ENCODE assay signal across 24 cellular contexts in genomic region chr5:149156435-149157083, GRCh38. TPM values are rescaled to one million over a fixed set of nuclear protein-coding genes. Genes with fewer than 3 reads are reported as not detected.
DNase-seq lines count a peak whose midpoint lies in the region; ATAC-seq and TF ChIP-seq lines count a peak whose summit lies in the region.
"Had no signal": no experiment of that assay in that cellular context is flagged by ENCODE, and none has a peak within 500 bp of the region (broad histone marks: within the 10 kb centered on the region; RNA-seq: fewer than 3 reads in every experiment).

No MANE protein-coding gene starts in this region.

- peak; percentile 74 for ATAC-seq in activated CD4-positive, alpha-beta T cell treated with anti-CD3 and anti-CD28 coated beads for 36 hours
- ATAC-seq in GM19463 (IDR thresholded peaks at IDR 0.05; ENCODE audit: unreplicated experiment): peak; percentile 42
- ATAC-seq in heart right ventricle: peak in 3 of 8 donors; percentile 20 to 58 (median 44)
- ATAC-seq in GM19455 (IDR thresholded peaks at IDR 0.05; ENCODE audit: unreplicated experiment): no peak
- ATAC-seq: left lung; naive thymus-derived CD8-positive, alpha-beta T cell; PC-3 had no signal

- POLR2A ChIA-PET in activated CD4-positive, alpha-beta T cell treated with anti-CD3 and anti-CD28 coated beads for 36 hours (lab: Charles Lee): no interaction called here

- in situ Hi-C loops in ACHN (cut with HindIII; ENCODE audit: low pct_ligation_motif_present, low pct_unique_long_range_greater_than_20kb, low sequenced_read_pairs): no loop called here

- no peak overlapping the region for H3K27ac Mint-ChIP-seq in activated CD4-positive, alpha-beta T cell treated with anti-CD3 and anti-CD28 coated beads for 36 hours
- H3K27ac Mint-ChIP-seq: activated naive CD8-positive, alpha-beta T cell; activated T-helper 2 cell treated with anti-CD3 and anti-CD28 coated beads, Interferon-gamma antibody, Interleukin-2, Interleukin-4, amounts not matched to agents 10 μg/mL and 5 μg/mL and 100 μg/mL, durations not matched to agents 14 hours and 24 hours and 36 hours; naive thymus-derived CD8-positive, alpha-beta T cell had no signal

- DNase-seq in activated CD4-positive, alpha-beta T cell treated with anti-CD3 and anti-CD28 coated beads for 36 hours: no peak
- DNase-seq in activated CD4-positive, alpha-beta T cell treated with anti-CD3 and anti-CD28 coated beads for 4 hours: no peak
- DNase-seq in heart right ventricle (no peak), ACHN (no peak)
- DNase-seq: GDM1; left lung; midbrain; naive thymus-derived CD8-positive, alpha-beta T cell; NK-92 treated with Interleukin-12 subunit alpha and Interleukin-12 subunit beta, amount 100 ng/mL, for 24 hours; nucleus accumbens; PC-3; T1000; tibial artery; WERI-Rb-1 had no signal

- H3K4me1 Mint-ChIP-seq in activated CD4-positive, alpha-beta T cell treated with anti-CD3 and anti-CD28 coated beads for 36 hours: peaks cover 2% of the 10 kb centered on the region
- H3K4me1 Mint-ChIP-seq: naive thymus-derived CD8-positive, alpha-beta T cell had no signal

- H3K4me3 Mint-ChIP-seq in activated CD4-positive, alpha-beta T cell treated with anti-CD3 and anti-CD28 coated beads for 36 hours: no peak overlapping the region
- H3K4me3 Mint-ChIP-seq: activated naive CD8-positive, alpha-beta T cell; naive thymus-derived CD8-positive, alpha-beta T cell had no signal

- no peak overlapping the region for H3K9ac ChIP-seq in skeletal muscle tissue (ENCODE audit: low read depth in 1 of 3, low read length in 3 of 3)
- H3K9ac ChIP-seq: KMS-11 had no signal

- H3K27me3 Mint-ChIP-seq in activated CD4-positive, alpha-beta T cell treated with anti-CD3 and anti-CD28 coated beads for 36 hours: no peaks in the 10 kb centered on the region

- H3K27ac ChIP-seq in heart right ventricle (peak overlapping the region; percentile 56 to 94 (median 88)), skeletal muscle tissue (ENCODE audit: low read depth, low read length) (peak overlapping the region; percentile 94)
- H3K27ac ChIP-seq: ascending aorta, esophagus muscularis mucosa, KMS-11, left lung, skin epidermis, tibial artery, WERI-Rb-1 had no signal

- CTCF ChIA-PET in activated CD4-positive, alpha-beta T cell treated with anti-CD3 and anti-CD28 coated beads for 36 hours (lab: Charles Lee): interaction anchor here (1.0 kb wide), 1 partner anchor 108 kb away, joined by 3 read pairs; no protein-coding TSS in a partner anchor

- H3K36me3 Mint-ChIP-seq in activated CD4-positive, alpha-beta T cell treated with anti-CD3 and anti-CD28 coated beads for 36 hours (ENCODE audit: low read depth): no peaks in the 10 kb centered on the region
- H3K36me3 Mint-ChIP-seq: activated naive CD8-positive, alpha-beta T cell; naive thymus-derived CD8-positive, alpha-beta T cell had no signal

- intact Hi-C loops in activated CD4-positive, alpha-beta T cell treated with anti-CD3 and anti-CD28 coated beads for 36 hours (cut with DNase I, micrococcal nuclease): no loop called here
- intact Hi-C loops in heart right ventricle (cut with DNase I): no loop called here

- no peak for TF ChIP-seq CTCF in heart right ventricle (IDR thresholded peaks at IDR 0.05)

- H3K4me3 ChIP-seq in heart right ventricle (no peak overlapping the region), skeletal muscle tissue (ENCODE audit: low read length in 3 of 3) (no peak overlapping the region)
- H3K4me3 ChIP-seq: ascending aorta, cardiac muscle cell, esophagus muscularis mucosa, left lung, skin epidermis, tibial artery had no signal

- no peaks in the 10 kb centered on the region for H3K27me3 ChIP-seq in heart right ventricle
- H3K27me3 ChIP-seq in skeletal muscle tissue (ENCODE audit: control insufficient read depth in 3 of 3, insufficient read depth in 3 of 3, low read length in 3 of 3): no peaks in the 10 kb centered on the region
- H3K27me3 ChIP-seq: ascending aorta, cardiac muscle cell, esophagus muscularis mucosa, left lung, tibial artery had no signal

- H3K36me3 ChIP-seq in heart right ventricle: no peaks in the 10 kb centered on the region
- H3K36me3 ChIP-seq in skeletal muscle tissue (ENCODE audit: control insufficient read depth in 3 of 3, insufficient read depth in 3 of 3, low read length in 3 of 3): no peaks in the 10 kb centered on the region
- H3K36me3 ChIP-seq: ascending aorta, cardiac muscle cell, esophagus muscularis mucosa, left lung, tibial artery, WERI-Rb-1 had no signal

- WGBS in heart right ventricle, 2 donors: 65 to 71% methylated on average over 4 of the region's 4 CpGs

- H3K9me3 ChIP-seq in heart right ventricle (no peaks in the 10 kb centered on the region), skeletal muscle tissue (ENCODE audit: control insufficient read depth in 3 of 3, low read length in 3 of 3) (no peaks in the 10 kb centered on the region)
- H3K9me3 ChIP-seq: ascending aorta, esophagus muscularis mucosa, left lung, tibial artery had no signal

- H3K4me1 ChIP-seq in heart right ventricle: peaks cover 18 to 100% (median 93%) of the 10 kb centered on the region in 9 donors
- peaks cover 53 to 61% (median 61%) of the 10 kb centered on the region in 3 donors for H3K4me1 ChIP-seq in skeletal muscle tissue (ENCODE audit: control insufficient read depth in 3 of 3, insufficient read depth in 3 of 3, low read length in 3 of 3)

- no peaks in the 10 kb centered on the region for H3K9me3 Mint-ChIP-seq in activated CD4-positive, alpha-beta T cell treated with anti-CD3 and anti-CD28 coated beads for 36 hours (ENCODE audit: low read depth)
- H3K9me3 Mint-ChIP-seq: activated T-helper 2 cell treated with anti-CD3 and anti-CD28 coated beads, Interferon-gamma antibody, Interleukin-2, Interleukin-4, amounts not matched to agents 10 μg/mL and 5 μg/mL and 100 μg/mL, durations not matched to agents 14 hours and 24 hours and 36 hours; naive thymus-derived CD8-positive, alpha-beta T cell had no signal

RNA-seq across cellular contexts. Expression of gene ABLIM3, which starts 15.3 kb away (rescaled TPM):
- under 1 TPM in 1 of 2 experiments, not detected in 1; 0.07 TPM for total RNA-seq in activated CD4-positive, alpha-beta T cell treated with anti-CD3 and anti-CD28 coated beads for 36 hours
- 100 to 1,000 TPM in 7 of 10 donors, 10 to 100 TPM in 3; 66.8 to 189 (median 106) TPM for total RNA-seq in heart right ventricle
- 10 to 100 TPM; 53.6 to 54.1 TPM for polyA plus RNA-seq in heart right ventricle
- total RNA-seq in skeletal muscle tissue: 15.1 TPM
- total RNA-seq: activated T-helper 2 cell treated with anti-CD3 and anti-CD28 coated beads, Interferon-gamma antibody, Interleukin-2, Interleukin-4, amounts not matched to agents 10 μg/mL and 5 μg/mL and 100 μg/mL, durations not matched to agents 14 hours and 24 hours and 36 hours; naive thymus-derived CD8-positive, alpha-beta T cell had no signal
- polyA plus RNA-seq: naive thymus-derived CD8-positive, alpha-beta T cell had no signal

Comparison
In these comparisons a context has a peak if more than half of its experiments do, and no peak if none do; other contexts are left out.
1. RNA of gene ABLIM3, which starts 15.3 kb away (total RNA-seq): 66.8 to 189 TPM in heart right ventricle and 15.1 TPM in skeletal muscle tissue (single experiment); 0.07 TPM in activated CD4-positive, alpha-beta T cell treated with anti-CD3 and anti-CD28 coated beads for 36 hours; every median in the first group is over 10 times any median in the second.